In the genomic region with DNA sequence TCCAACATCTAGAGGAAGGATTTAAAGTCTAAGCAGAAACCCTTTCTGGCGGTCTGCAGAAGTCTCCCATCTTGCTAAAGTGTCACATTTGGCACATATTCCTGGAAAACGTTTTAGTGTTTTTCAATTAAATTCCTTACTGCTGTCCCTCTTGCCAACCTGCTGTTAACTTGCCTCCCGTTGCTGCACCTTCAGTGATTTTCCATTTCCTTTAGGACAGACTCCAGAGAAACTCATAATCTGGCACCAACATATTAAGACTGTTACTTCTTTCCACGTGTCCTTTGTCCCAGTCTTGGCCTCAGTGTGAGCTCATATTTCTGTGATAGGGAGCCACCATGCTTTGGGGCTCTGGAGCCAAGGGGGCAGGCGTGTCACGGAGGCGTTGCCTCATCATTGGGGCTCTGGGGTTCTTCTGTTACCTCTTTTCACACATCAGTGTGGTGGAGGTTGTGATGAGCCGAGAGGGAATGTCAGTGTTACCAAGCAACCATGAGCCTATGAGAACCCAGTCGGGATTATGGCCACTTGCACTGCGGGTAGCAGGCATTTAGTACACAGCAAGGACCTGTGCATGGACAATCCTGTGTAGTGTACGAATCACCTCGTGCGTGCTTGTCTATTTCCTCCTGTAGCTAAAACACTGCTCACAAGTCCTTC, we compare ENCODE assay signal across 36 cellular contexts.
"Had no signal": no experiment of that assay in that cellular context is flagged by ENCODE, and none has a peak within 500 bp of the region (broad histone marks: within the 10 kb centered on the region; RNA-seq: fewer than 3 reads in every experiment).

No MANE protein-coding gene starts in this region.

- H3K4me1 ChIP-seq: Peyer's patch had no signal

- DNase-seq: activated B cell treated with CpG ODN at 0.5 μM for 24 hours; activated CD4-positive, alpha-beta memory T cell treated with anti-CD3 and anti-CD28 coated beads, Interleukin-2, amount 10 ng/mL, durations not matched to agents 7 days and 5 days; activated CD4-positive, alpha-beta T cell treated with anti-CD3 and anti-CD28 coated beads for 4 hours; activated CD4-positive, CD25-positive, alpha-beta regulatory T cell treated with anti-CD3 and anti-CD28 coated beads, Interleukin-2, amount 50 U/mL, for 72 hours; activated CD8-positive, alpha-beta memory T cell treated with anti-CD3 and anti-CD28 coated beads for 24 hours; activated CD8-positive, alpha-beta memory T cell treated with anti-CD3 and anti-CD28 coated beads, Interleukin-2, amount 10 ng/mL, durations not matched to agents 7 days and 5 days; activated effector memory CD4-positive, alpha-beta T cell treated with anti-CD3 and anti-CD28 coated beads, Interleukin-2, amount 50 U/mL, for 16 hours; activated naive CD4-positive, alpha-beta T cell; activated naive CD4-positive, alpha-beta T cell treated with anti-CD3 and anti-CD28 coated beads, Interleukin-2, amount 50 U/mL, for 16 hours; activated naive CD8-positive, alpha-beta T cell treated with anti-CD3 and anti-CD28 coated beads for 36 hours; activated T-cell treated with anti-CD3 and anti-CD28 coated beads, Interleukin-2, amount 50 U/mL, for 1 hour; activated T-cell treated with anti-CD3 and anti-CD28 coated beads, Interleukin-2, amount 50 U/mL, for 72 hours; amniotic stem cell; aorta; brain microvascular endothelial cell; Kasumi-1; KG1; MG63; NCI-H1048; NCI-H1105 treated with DMSO at 0.1 percent for 48 hours; NCI-H1436; NCI-H1694; NCI-H1930; NCI-H2081 treated with DMSO at 0.1 percent for 48 hours; NCI-H2171; NCI-H510A; NCI-H526; PC-3; Peyer's patch; RPMI8226; SW 1271; T-helper 1 cell; T-helper 2 cell; T-helper 9 cell had no signal

- H3K27ac ChIP-seq: brain microvascular endothelial cell, Peyer's patch, VCaP had no signal

- H3K9me3 ChIP-seq: Peyer's patch had no signal

- H3K4me3 ChIP-seq: MG63, Peyer's patch had no signal

- H3K27me3 ChIP-seq: brain microvascular endothelial cell, MG63, Peyer's patch had no signal

- ATAC-seq: activated CD8-positive, alpha-beta memory T cell treated with anti-CD3 and anti-CD28 coated beads, Interleukin-2, amount 10 ng/mL, durations not matched to agents 7 days and 5 days; activated T-cell treated with anti-CD3 and anti-CD28 coated beads, Interleukin-2, amount 50 U/mL, for 72 hours; activated T-helper 17 cell treated with anti-CD3 and anti-CD28 coated beads, Interleukin-2, amount 50 U/mL, for 72 hours; PC-3 had no signal

- H3K36me3 ChIP-seq: brain microvascular endothelial cell, MG63, Peyer's patch had no signal
